Comparison of ENCODE assay signal across 1 cellular context in genomic region chr16:67028555-67029248, GRCh38.
TF ChIP-seq lines count a peak whose summit lies in the region.

TSS of gene CBFB (plus strand) at chr16:67029149. CDS start at chr16:67029408, 259 bp downstream.

TF ChIP-seq in A549, 52 proteins besides CTCF, POLR2A, EP300 and RAD21 (continued from another document):
- peak; percentile 26; the same call in 1 of the 2 replicates for TF ChIP-seq PBX3 (IDR thresholded peaks at IDR 0.05)
- peak; percentile 24 for TF ChIP-seq E2F6 (IDR thresholded peaks at IDR 0.05; ENCODE audit: borderline replicate concordance, low read depth)
- no peak for TF ChIP-seq CBX2 (IDR thresholded peaks at IDR 0.05; ENCODE audit: borderline replicate concordance, low read depth)
- no peak for TF ChIP-seq ELK1 (IDR thresholded peaks at IDR 0.05; ENCODE audit: low read depth, low read length)
- peak; percentile 75; the same call in 2 of the 3 replicates for TF ChIP-seq BCL3 (IDR thresholded peaks at IDR 0.05)
- no peak for TF ChIP-seq RFX5 (IDR thresholded peaks at IDR 0.05)
- no peak for TF ChIP-seq SREBF2 (IDR thresholded peaks at IDR 0.05)
- no peak for TF ChIP-seq MAZ (IDR thresholded peaks at IDR 0.05; ENCODE audit: borderline replicate concordance, low read depth, low read length)
- TF ChIP-seq NR3C1 (IDR thresholded peaks at IDR 0.05) = no peak
- no peak for TF ChIP-seq BHLHE40 (IDR thresholded peaks at IDR 0.05; ENCODE audit: low read depth, low read length)
- TF ChIP-seq HOXB13 (CRISPR knock-in tag; IDR thresholded peaks at IDR 0.05; ENCODE audit: low read depth) = no peak
- no peak for TF ChIP-seq ZFP36 (IDR thresholded peaks at IDR 0.05; ENCODE audit: borderline replicate concordance, partially characterized antibody)
- no peak for TF ChIP-seq RCOR1 (IDR thresholded peaks at IDR 0.05; ENCODE audit: low read depth, low read length)
- TF ChIP-seq ZSCAN20 (CRISPR knock-in tag; IDR thresholded peaks at IDR 0.05) = no peak
- TF ChIP-seq FOXS1 (CRISPR knock-in tag; IDR thresholded peaks at IDR 0.05) = no peak
- TF ChIP-seq HEYL (CRISPR knock-in tag; IDR thresholded peaks at IDR 0.05) = no peak
